Comparison of ENCODE assay signal across 1 cellular context in genomic region chr1:27332536-27333281, GRCh38.
TF ChIP-seq lines count a peak whose summit lies in the region.

No MANE protein-coding gene starts in this region.

TF ChIP-seq in endothelial cell of umbilical vein, 7 proteins besides CTCF, POLR2A, EP300 and RAD21:
- TF ChIP-seq FOS (IDR thresholded peaks at IDR 0.05; ENCODE audit: borderline replicate concordance, insufficient read depth, low read length), result no peak
- TF ChIP-seq JUN (IDR thresholded peaks at IDR 0.05; ENCODE audit: borderline replicate concordance, insufficient read depth, insufficient read length, low read depth), result no peak
- TF ChIP-seq EZH2 (IDR thresholded peaks at IDR 0.05; ENCODE audit: borderline replicate concordance, low read depth, low read length, severe bottlenecking), result no peak
- TF ChIP-seq POLR2AphosphoS5 (IDR thresholded peaks at IDR 0.05; ENCODE audit: insufficient read depth, low read depth, low read length), result no peak
- no peak for TF ChIP-seq GATA2 (IDR thresholded peaks at IDR 0.05; ENCODE audit: insufficient read depth, insufficient read length, low read depth, low read length)
